ENCODE assay signal across 8 cellular contexts in the genomic region with DNA sequence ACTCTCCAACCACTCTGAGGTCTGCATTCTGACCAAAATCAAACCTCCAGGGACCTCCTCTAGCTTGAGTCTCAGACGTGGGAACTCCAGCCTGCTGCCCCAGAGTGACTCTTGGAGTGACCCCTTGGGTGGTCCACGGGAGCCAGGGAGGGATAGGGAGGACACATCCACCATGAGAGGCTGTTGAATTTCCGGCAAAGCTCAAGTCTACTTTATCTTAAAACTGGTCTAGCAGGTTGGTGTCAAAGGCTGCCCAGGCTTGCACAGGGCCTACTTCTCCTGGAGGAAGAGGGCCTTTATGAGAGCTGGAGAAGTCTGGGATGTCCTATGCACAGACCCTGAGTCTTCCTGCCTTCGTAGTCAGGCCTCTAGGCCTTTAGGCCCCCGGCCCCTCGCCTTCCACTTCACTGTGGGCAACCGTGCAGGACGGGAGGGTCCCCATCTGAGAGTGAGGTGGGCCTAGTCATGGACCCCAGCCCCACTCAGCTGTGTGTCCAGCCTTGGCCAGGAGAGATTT. TPM values are rescaled to one million over a fixed set of nuclear protein-coding genes. Genes with fewer than 3 reads are reported as not detected.
DNase-seq lines count a peak whose midpoint lies in the region; ATAC-seq and TF ChIP-seq lines count a peak whose summit lies in the region.

No MANE protein-coding gene starts in this region.

- H3K4me1 Mint-ChIP-seq in HFFc6 (ENCODE audit: low read depth) (peaks cover 22% of the 10 kb centered on the region), immature natural killer cell (peaks cover 89 to 95% of the 10 kb centered on the region in 2 donors)
- peaks cover 82% of the 10 kb centered on the region for H3K4me1 Mint-ChIP-seq in activated T-helper 2 cell treated with anti-CD3 and anti-CD28 coated beads, Interferon-gamma antibody, Interleukin-2, Interleukin-4, amounts not matched to agents 10 μg/mL and 5 μg/mL and 100 μg/mL, durations not matched to agents 14 hours and 24 hours and 36 hours (ENCODE audit: low read depth)
- peaks cover 75% of the 10 kb centered on the region for H3K4me1 Mint-ChIP-seq in stimulated activated memory B cell treated with anti-CD40 and anti-IgM and Interleukin-4, amounts not matched to agents 10 μg/mL and 1 μg/mL and 100 μg/mL, for 72 hours

- TF ChIP-seq CTCF in HFFc6 (IDR thresholded peaks at IDR 0.05): no peak

- H3K27me3 Mint-ChIP-seq in HFFc6 (ENCODE audit: insufficient read depth) (peaks cover 10% of the 10 kb centered on the region), immature natural killer cell (ENCODE audit: low read depth in 3 of 3) (peaks cover 4 to 7% (median 5%) of the 10 kb centered on the region in 3 donors)
- no peaks in the 10 kb centered on the region for H3K27me3 Mint-ChIP-seq in activated T-helper 2 cell treated with anti-CD3 and anti-CD28 coated beads, Interferon-gamma antibody, Interleukin-2, Interleukin-4, amounts not matched to agents 10 μg/mL and 5 μg/mL and 100 μg/mL, durations not matched to agents 14 hours and 24 hours and 36 hours (ENCODE audit: low read depth)
- no peaks in the 10 kb centered on the region for H3K27me3 Mint-ChIP-seq in stimulated activated memory B cell treated with anti-CD40 and anti-IgM and Interleukin-4, amounts not matched to agents 10 μg/mL and 1 μg/mL and 100 μg/mL, for 72 hours

- H3K27ac Mint-ChIP-seq in HFFc6 (peak overlapping the region; percentile 98), immature natural killer cell (peak overlapping the region; percentile 83 to 96 (median 93))
- H3K27ac Mint-ChIP-seq in activated T-helper 2 cell treated with anti-CD3 and anti-CD28 coated beads, Interferon-gamma antibody, Interleukin-2, Interleukin-4, amounts not matched to agents 10 μg/mL and 5 μg/mL and 100 μg/mL, durations not matched to agents 14 hours and 24 hours and 36 hours: peak overlapping the region; percentile 100
- H3K27ac Mint-ChIP-seq in stimulated activated memory B cell treated with anti-CD40 and anti-IgM and Interleukin-4, amounts not matched to agents 10 μg/mL and 1 μg/mL and 100 μg/mL, for 72 hours: peak overlapping the region; percentile 97

- ATAC-seq in stimulated activated memory B cell treated with anti-CD40 and anti-IgM and Interleukin-4, amounts not matched to agents 10 μg/mL and 1 μg/mL and 100 μg/mL, for 72 hours: no peak
- no peak for ATAC-seq in HG03139 (IDR thresholded peaks at IDR 0.05; ENCODE audit: unreplicated experiment)

- no peak overlapping the region for H3K4me3 Mint-ChIP-seq in HFFc6
- peak overlapping the region; percentile 74 for H3K4me3 Mint-ChIP-seq in activated T-helper 2 cell treated with anti-CD3 and anti-CD28 coated beads, Interferon-gamma antibody, Interleukin-2, Interleukin-4, amounts not matched to agents 10 μg/mL and 5 μg/mL and 100 μg/mL, durations not matched to agents 14 hours and 24 hours and 36 hours (ENCODE audit: low read depth)
- peak overlapping the region; percentile 44 to 86 (median 66) for H3K4me3 Mint-ChIP-seq in immature natural killer cell
- H3K4me3 Mint-ChIP-seq in stimulated activated memory B cell treated with anti-CD40 and anti-IgM and Interleukin-4, amounts not matched to agents 10 μg/mL and 1 μg/mL and 100 μg/mL, for 72 hours: no peak overlapping the region

- no peak for DNase-seq in HFFc6
- DNase-seq in activated T-helper 2 cell treated with anti-CD3 and anti-CD28 coated beads, Interferon-gamma antibody, Interleukin-2, Interleukin-4, amounts not matched to agents 10 μg/mL and 5 μg/mL and 100 μg/mL, durations not matched to agents 14 hours and 24 hours and 36 hours (ENCODE audit: low spot score): no peak
- DNase-seq in immature natural killer cell: no peak
- DNase-seq in superior temporal gyrus (ENCODE audit: extremely low spot score): no peak
- DNase-seq in NCI-H1417 treated with DMSO at 0.1 percent for 48 hours (lab: John Stamatoyannopoulos, UW): no peak
- no peak for DNase-seq in NCI-H146 treated with DMSO at 0.1 percent for 48 hours (lab: John Stamatoyannopoulos, UW; ENCODE audit: unreplicated experiment)

- intact Hi-C loops in activated T-helper 2 cell treated with anti-CD3 and anti-CD28 coated beads, Interferon-gamma antibody, Interleukin-2, Interleukin-4, amounts not matched to agents 10 μg/mL and 5 μg/mL and 100 μg/mL, durations not matched to agents 14 hours and 24 hours and 36 hours (cut with micrococcal nuclease): loop anchor here (5.0 kb wide), 2 partner anchors 265 to 365 kb away; a partner anchor contains a TSS

- H3K9me3 Mint-ChIP-seq in HFFc6 (no peaks in the 10 kb centered on the region), immature natural killer cell (no peaks in the 10 kb centered on the region)
- no peaks in the 10 kb centered on the region for H3K9me3 Mint-ChIP-seq in activated T-helper 2 cell treated with anti-CD3 and anti-CD28 coated beads, Interferon-gamma antibody, Interleukin-2, Interleukin-4, amounts not matched to agents 10 μg/mL and 5 μg/mL and 100 μg/mL, durations not matched to agents 14 hours and 24 hours and 36 hours
- H3K9me3 Mint-ChIP-seq in stimulated activated memory B cell treated with anti-CD40 and anti-IgM and Interleukin-4, amounts not matched to agents 10 μg/mL and 1 μg/mL and 100 μg/mL, for 72 hours: no peaks in the 10 kb centered on the region

- no peaks in the 10 kb centered on the region for H3K36me3 Mint-ChIP-seq in HFFc6 (ENCODE audit: low read depth)
- peaks cover 86% of the 10 kb centered on the region for H3K36me3 Mint-ChIP-seq in activated T-helper 2 cell treated with anti-CD3 and anti-CD28 coated beads, Interferon-gamma antibody, Interleukin-2, Interleukin-4, amounts not matched to agents 10 μg/mL and 5 μg/mL and 100 μg/mL, durations not matched to agents 14 hours and 24 hours and 36 hours (ENCODE audit: low read depth)
- peaks cover 23 to 34% (median 26%) of the 10 kb centered on the region in 3 donors for H3K36me3 Mint-ChIP-seq in immature natural killer cell
- H3K36me3 Mint-ChIP-seq in stimulated activated memory B cell treated with anti-CD40 and anti-IgM and Interleukin-4, amounts not matched to agents 10 μg/mL and 1 μg/mL and 100 μg/mL, for 72 hours: peaks cover 51% of the 10 kb centered on the region

RNA-seq across cellular contexts. Expression of a gene that starts 8.8 kb away (rescaled TPM):
- 1 to 10 TPM in 2 of 6 experiments, under 1 TPM in 4; 0.84 to 1.4 (median 0.95) TPM for total RNA-seq in HFFc6 (2021; fragmentation: NEBNext Ultra II Directional; extraction: Animal tissue kit (Norgen Biotek cat#: 25700))
- 351 and 355 TPM in 2 replicates for total RNA-seq in activated T-helper 2 cell treated with anti-CD3 and anti-CD28 coated beads, Interferon-gamma antibody, Interleukin-2, Interleukin-4, amounts not matched to agents 10 μg/mL and 5 μg/mL and 100 μg/mL, durations not matched to agents 14 hours and 24 hours and 36 hours
- polyA plus RNA-seq in immature natural killer cell: 10 to 100 TPM in 1 of 3 donors, 1 to 10 TPM in 2; 4.5 to 23.2 (median 7.3) TPM

RNA-seq across cellular contexts. Expression of a gene that starts 14.2 kb away (rescaled TPM):
- total RNA-seq in HFFc6 (2021; fragmentation: NEBNext Ultra II Directional; extraction: Animal tissue kit (Norgen Biotek cat#: 25700)): 10 to 100 TPM; 60.5 to 65.5 (median 62.8) TPM
- 178 and 190 TPM in 2 replicates for total RNA-seq in activated T-helper 2 cell treated with anti-CD3 and anti-CD28 coated beads, Interferon-gamma antibody, Interleukin-2, Interleukin-4, amounts not matched to agents 10 μg/mL and 5 μg/mL and 100 μg/mL, durations not matched to agents 14 hours and 24 hours and 36 hours
- 10 to 100 TPM; 57.2 to 92.0 (median 91.2) TPM for polyA plus RNA-seq in immature natural killer cell

RNA-seq across cellular contexts. Expression of a gene that starts 33.4 kb away (rescaled TPM):
- total RNA-seq in HFFc6 (2021; fragmentation: NEBNext Ultra II Directional; extraction: Animal tissue kit (Norgen Biotek cat#: 25700)): 10 to 100 TPM; 17.9 to 20.7 (median 19.2) TPM
- total RNA-seq in activated T-helper 2 cell treated with anti-CD3 and anti-CD28 coated beads, Interferon-gamma antibody, Interleukin-2, Interleukin-4, amounts not matched to agents 10 μg/mL and 5 μg/mL and 100 μg/mL, durations not matched to agents 14 hours and 24 hours and 36 hours: 61.7 and 68.7 TPM in 2 replicates
- polyA plus RNA-seq in immature natural killer cell: 10 to 100 TPM; 18.3 to 54.9 (median 29.7) TPM

RNA-seq across cellular contexts. Expression of a gene that starts 35.2 kb away (rescaled TPM):
- 10 to 100 TPM; 12.9 to 15.5 (median 14.2) TPM for total RNA-seq in HFFc6 (2021; fragmentation: NEBNext Ultra II Directional; extraction: Animal tissue kit (Norgen Biotek cat#: 25700))
- 35.2 and 37.2 TPM in 2 replicates for total RNA-seq in activated T-helper 2 cell treated with anti-CD3 and anti-CD28 coated beads, Interferon-gamma antibody, Interleukin-2, Interleukin-4, amounts not matched to agents 10 μg/mL and 5 μg/mL and 100 μg/mL, durations not matched to agents 14 hours and 24 hours and 36 hours
- 10 to 100 TPM in 2 of 3 donors, 1 to 10 TPM in 1; 8.8 to 28.8 (median 11.5) TPM for polyA plus RNA-seq in immature natural killer cell

Comparison
In these comparisons a context has a peak if more than half of its experiments do, and no peak if none do; other contexts are left out.
1. H3K4me3 Mint-ChIP-seq: peak in activated T-helper 2 cell treated with anti-CD3 and anti-CD28 coated beads, Interferon-gamma antibody, Interleukin-2, Interleukin-4, amounts not matched to agents 10 μg/mL and 5 μg/mL and 100 μg/mL, durations not matched to agents 14 hours and 24 hours and 36 hours (single experiment) and immature natural killer cell (5 of 5); none in HFFc6 (single experiment) and stimulated activated memory B cell treated with anti-CD40 and anti-IgM and Interleukin-4, amounts not matched to agents 10 μg/mL and 1 μg/mL and 100 μg/mL, for 72 hours (single experiment).
2. RNA of a gene that starts 8.8 kb away (total RNA-seq): 351 to 355 TPM in activated T-helper 2 cell treated with anti-CD3 and anti-CD28 coated beads, Interferon-gamma antibody, Interleukin-2, Interleukin-4, amounts not matched to agents 10 μg/mL and 5 μg/mL and 100 μg/mL, durations not matched to agents 14 hours and 24 hours and 36 hours; 0.84 to 1.4 TPM in HFFc6; every median in the first group is over 100 times any median in the second.
3. Peak in every context shown above with its lines, with median percentiles within 50 percentile points of each other: H3K27ac Mint-ChIP-seq.